1 cellular context compared by ENCODE assay signal in genomic region chr20:11200423-11200822, GRCh38.
TF ChIP-seq lines count a peak whose summit lies in the region.

No MANE protein-coding gene starts in this region.

TF ChIP-seq in GM23338, 12 proteins besides CTCF, POLR2A, EP300 and RAD21 (continued from another document):
- no peak for TF ChIP-seq ZNF462 (CRISPR knock-in tag; IDR thresholded peaks at IDR 0.05)
- no peak for TF ChIP-seq REST (IDR thresholded peaks at IDR 0.05; ENCODE audit: unreplicated experiment)
- no peak for TF ChIP-seq EZH2 (IDR thresholded peaks at IDR 0.05; ENCODE audit: low read depth, unreplicated experiment)
- no peak for TF ChIP-seq POLR2AphosphoS5 (IDR thresholded peaks at IDR 0.05; ENCODE audit: low read depth)
- no peak for TF ChIP-seq CREB1 (CRISPR knock-in tag; IDR thresholded peaks at IDR 0.05; ENCODE audit: low read depth)
